1 cellular context compared by ENCODE assay signal in the genomic region with DNA sequence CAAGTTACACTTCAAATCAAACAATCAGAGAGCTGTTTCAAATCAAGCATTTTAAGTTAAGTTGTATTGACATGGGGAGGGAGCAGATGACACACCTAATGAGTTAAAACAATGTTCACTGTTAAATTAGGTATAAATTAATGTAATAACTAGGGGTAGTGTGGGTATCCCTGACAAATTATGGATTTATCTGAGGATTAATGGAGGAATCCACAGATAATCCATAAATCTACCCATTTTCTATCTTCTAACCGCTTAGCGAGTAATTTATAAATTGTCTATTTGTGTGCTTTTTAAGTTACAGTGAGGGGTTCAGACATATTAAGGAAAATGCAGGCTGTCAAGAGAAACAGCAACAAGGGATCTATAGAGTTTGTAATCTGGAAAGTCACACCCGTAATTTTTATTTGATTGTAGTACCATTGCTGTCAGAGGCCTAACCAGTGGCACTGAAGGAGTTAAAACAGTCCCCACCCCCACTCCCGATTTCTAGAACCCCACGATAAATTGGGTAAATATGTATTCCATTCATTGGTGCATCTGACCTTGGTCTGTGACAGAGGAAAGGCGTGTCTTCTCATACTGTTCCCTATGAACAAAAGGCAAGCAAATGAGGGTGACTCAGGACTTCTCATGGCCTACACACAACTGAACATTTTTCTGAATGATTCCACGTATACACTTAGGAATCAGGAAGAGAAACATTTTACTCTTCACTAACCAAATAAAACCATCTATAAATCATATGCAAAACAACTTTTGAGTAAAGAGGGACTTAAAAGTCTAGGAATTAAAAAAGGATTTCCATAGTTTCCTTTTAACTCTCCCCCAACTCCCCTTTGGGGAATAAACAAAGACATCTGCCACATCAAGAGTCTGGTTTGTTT.
TF ChIP-seq lines count a peak whose summit lies in the region.

No MANE protein-coding gene starts in this region.

TF ChIP-seq in HepG2, 621 proteins besides CTCF, POLR2A, EP300 and RAD21 (continued from another document and continues in another):
- TF ChIP-seq HNF1A (IDR thresholded peaks at IDR 0.05; ENCODE audit: low read depth) (peak; percentile 43; the same call in 1 of the 2 replicates), HNF1A (CRISPR knock-in tag; IDR thresholded peaks at IDR 0.05; ENCODE audit: borderline replicate concordance) (peak; percentile 79; the same call in 1 of the 2 replicates), ZNF281 (CRISPR knock-in tag; IDR thresholded peaks at IDR 0.05; ENCODE audit: borderline replicate concordance) (peak; percentile 94), HOXA5 (CRISPR knock-in tag; IDR thresholded peaks at IDR 0.05) (no peak), CSRNP1 (CRISPR knock-in tag; IDR thresholded peaks at IDR 0.05) (no peak), ZBTB34 (CRISPR knock-in tag; IDR thresholded peaks at IDR 0.05) (no peak), MAF1 (CRISPR knock-in tag; IDR thresholded peaks at IDR 0.05; ENCODE audit: borderline replicate concordance) (no peak), JDP2 (CRISPR knock-in tag; IDR thresholded peaks at IDR 0.05; ENCODE audit: borderline replicate concordance) (no peak), MED1 (CRISPR knock-in tag; IDR thresholded peaks at IDR 0.05) (peak; percentile 97), ZNF460 (CRISPR knock-in tag; IDR thresholded peaks at IDR 0.05; ENCODE audit: borderline replicate concordance) (no peak), CENPX (CRISPR knock-in tag; IDR thresholded peaks at IDR 0.05) (no peak), ATF7 (IDR thresholded peaks at IDR 0.05) (no peak), ATF7 (CRISPR knock-in tag; IDR thresholded peaks at IDR 0.05) (no peak; the same call in 1 of the 2 replicates), CHCHD3 (CRISPR knock-in tag; IDR thresholded peaks at IDR 0.05) (no peak), ZNF354B (CRISPR knock-in tag; IDR thresholded peaks at IDR 0.05) (no peak), TEAD2 (CRISPR knock-in tag; IDR thresholded peaks at IDR 0.05) (no peak), ZNF7 (CRISPR knock-in tag; IDR thresholded peaks at IDR 0.05) (no peak), KAT2B (IDR thresholded peaks at IDR 0.05; ENCODE audit: borderline replicate concordance, low read depth, low read length) (no peak), ZNF510 (CRISPR knock-in tag; IDR thresholded peaks at IDR 0.05; ENCODE audit: low read depth) (no peak), REST (IDR thresholded peaks at IDR 0.05; ENCODE audit: borderline replicate concordance in 1 of 2, low read depth in 1 of 2, low read length in 2 of 2) (peak in 1 of 2 experiments; percentile 45; a peak in 1 of 4 replicates), PAWR (CRISPR knock-in tag; IDR thresholded peaks at IDR 0.05; ENCODE audit: borderline replicate concordance) (no peak), HDAC6 (IDR thresholded peaks at IDR 0.05; ENCODE audit: low read depth, low read length) (0 out of 2 replicates have a peak, but pooled peaks have one; percentile 13), HNRNPLL (IDR thresholded peaks at IDR 0.05; ENCODE audit: low read depth, low read length, poor library complexity, severe bottlenecking) (peak; percentile 21), ETV5 (CRISPR knock-in tag; IDR thresholded peaks at IDR 0.05; ENCODE audit: borderline replicate concordance) (peak; percentile 52; the same call in 1 of the 2 replicates), HES4 (CRISPR knock-in tag; IDR thresholded peaks at IDR 0.05; ENCODE audit: borderline replicate concordance) (no peak), ZBTB7A (CRISPR knock-in tag; IDR thresholded peaks at IDR 0.05) (no peak), ZNF550 (CRISPR knock-in tag; IDR thresholded peaks at IDR 0.05; ENCODE audit: borderline replicate concordance) (no peak), ZNF775 (CRISPR knock-in tag; IDR thresholded peaks at IDR 0.05; ENCODE audit: borderline replicate concordance) (no peak), FOXJ3 (CRISPR knock-in tag; IDR thresholded peaks at IDR 0.05; ENCODE audit: borderline replicate concordance) (no peak), ONECUT2 (CRISPR knock-in tag; IDR thresholded peaks at IDR 0.05) (no peak)
- TF ChIP-seq, protein P1, sequence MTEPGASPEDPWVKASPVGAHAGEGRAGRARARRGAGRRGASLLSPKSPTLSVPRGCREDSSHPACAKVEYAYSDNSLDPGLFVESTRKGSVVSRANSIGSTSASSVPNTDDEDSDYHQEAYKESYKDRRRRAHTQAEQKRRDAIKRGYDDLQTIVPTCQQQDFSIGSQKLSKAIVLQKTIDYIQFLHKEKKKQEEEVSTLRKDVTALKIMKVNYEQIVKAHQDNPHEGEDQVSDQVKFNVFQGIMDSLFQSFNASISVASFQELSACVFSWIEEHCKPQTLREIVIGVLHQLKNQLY (CRISPR knock-in tag; IDR thresholded peaks at IDR 0.05), result 0 out of 2 replicates have a peak, but pooled peaks have one; percentile 11
- TF ChIP-seq, protein P2, sequence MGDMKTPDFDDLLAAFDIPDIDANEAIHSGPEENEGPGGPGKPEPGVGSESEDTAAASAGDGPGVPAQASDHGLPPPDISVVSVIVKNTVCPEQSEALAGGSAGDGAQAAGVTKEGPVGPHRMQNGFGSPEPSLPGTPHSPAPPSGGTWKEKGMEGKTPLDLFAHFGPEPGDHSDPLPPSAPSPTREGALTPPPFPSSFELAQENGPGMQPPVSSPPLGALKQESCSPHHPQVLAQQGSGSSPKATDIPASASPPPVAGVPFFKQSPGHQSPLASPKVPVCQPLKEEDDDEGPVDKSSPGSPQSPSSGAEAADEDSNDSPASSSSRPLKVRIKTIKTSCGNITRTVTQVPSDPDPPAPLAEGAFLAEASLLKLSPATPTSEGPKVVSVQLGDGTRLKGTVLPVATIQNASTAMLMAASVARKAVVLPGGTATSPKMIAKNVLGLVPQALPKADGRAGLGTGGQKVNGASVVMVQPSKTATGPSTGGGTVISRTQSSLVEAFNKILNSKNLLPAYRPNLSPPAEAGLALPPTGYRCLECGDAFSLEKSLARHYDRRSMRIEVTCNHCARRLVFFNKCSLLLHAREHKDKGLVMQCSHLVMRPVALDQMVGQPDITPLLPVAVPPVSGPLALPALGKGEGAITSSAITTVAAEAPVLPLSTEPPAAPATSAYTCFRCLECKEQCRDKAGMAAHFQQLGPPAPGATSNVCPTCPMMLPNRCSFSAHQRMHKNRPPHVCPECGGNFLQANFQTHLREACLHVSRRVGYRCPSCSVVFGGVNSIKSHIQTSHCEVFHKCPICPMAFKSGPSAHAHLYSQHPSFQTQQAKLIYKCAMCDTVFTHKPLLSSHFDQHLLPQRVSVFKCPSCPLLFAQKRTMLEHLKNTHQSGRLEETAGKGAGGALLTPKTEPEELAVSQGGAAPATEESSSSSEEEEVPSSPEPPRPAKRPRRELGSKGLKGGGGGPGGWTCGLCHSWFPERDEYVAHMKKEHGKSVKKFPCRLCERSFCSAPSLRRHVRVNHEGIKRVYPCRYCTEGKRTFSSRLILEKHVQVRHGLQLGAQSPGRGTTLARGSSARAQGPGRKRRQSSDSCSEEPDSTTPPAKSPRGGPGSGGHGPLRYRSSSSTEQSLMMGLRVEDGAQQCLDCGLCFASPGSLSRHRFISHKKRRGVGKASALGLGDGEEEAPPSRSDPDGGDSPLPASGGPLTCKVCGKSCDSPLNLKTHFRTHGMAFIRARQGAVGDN (CRISPR knock-in tag; IDR thresholded peaks at IDR 0.05), result no peak
- TF ChIP-seq, protein P3, sequence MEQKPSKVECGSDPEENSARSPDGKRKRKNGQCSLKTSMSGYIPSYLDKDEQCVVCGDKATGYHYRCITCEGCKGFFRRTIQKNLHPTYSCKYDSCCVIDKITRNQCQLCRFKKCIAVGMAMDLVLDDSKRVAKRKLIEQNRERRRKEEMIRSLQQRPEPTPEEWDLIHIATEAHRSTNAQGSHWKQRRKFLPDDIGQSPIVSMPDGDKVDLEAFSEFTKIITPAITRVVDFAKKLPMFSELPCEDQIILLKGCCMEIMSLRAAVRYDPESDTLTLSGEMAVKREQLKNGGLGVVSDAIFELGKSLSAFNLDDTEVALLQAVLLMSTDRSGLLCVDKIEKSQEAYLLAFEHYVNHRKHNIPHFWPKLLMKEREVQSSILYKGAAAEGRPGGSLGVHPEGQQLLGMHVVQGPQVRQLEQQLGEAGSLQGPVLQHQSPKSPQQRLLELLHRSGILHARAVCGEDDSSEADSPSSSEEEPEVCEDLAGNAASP (CRISPR knock-in tag; IDR thresholded peaks at IDR 0.05; ENCODE audit: borderline replicate concordance), result peak; percentile 23; the same call in 1 of the 2 replicates
